ENCODE assay signal across 8 cellular contexts in the genomic region with DNA sequence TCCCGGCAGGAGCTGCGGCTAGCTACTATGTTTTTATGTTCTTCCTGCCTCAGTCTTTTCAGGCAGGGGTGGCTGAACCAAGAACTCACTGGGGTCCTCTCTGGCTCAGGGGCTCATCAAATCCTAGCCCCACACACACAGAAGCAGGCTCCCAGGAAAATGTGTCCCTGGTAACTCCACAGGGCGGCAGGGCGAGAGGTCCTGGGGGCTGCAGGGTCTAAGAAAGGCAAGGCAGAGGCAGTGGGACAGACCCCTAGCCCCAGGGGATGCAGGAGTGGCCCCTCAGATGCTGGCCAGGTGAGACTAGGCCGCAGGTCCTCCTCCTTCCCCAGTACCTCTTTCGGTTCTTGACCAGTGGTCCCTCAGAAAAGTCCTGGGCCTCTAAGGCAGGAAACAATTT. TPM values are rescaled to one million over a fixed set of nuclear protein-coding genes. Genes with fewer than 3 reads are reported as not detected.
DNase-seq lines count a peak whose midpoint lies in the region; ATAC-seq and TF ChIP-seq lines count a peak whose summit lies in the region.

No MANE protein-coding gene starts in this region.

- peaks cover 15 to 16% of the 10 kb centered on the region in 2 donors for H3K36me3 Mint-ChIP-seq in activated T-cell treated with anti-CD3 and anti-CD28 coated beads, Interleukin-2, amount 50 U/mL, for 72 hours (ENCODE audit: insufficient read depth in 2 of 2)
- H3K36me3 Mint-ChIP-seq in activated T-cell treated with anti-CD3 and anti-CD28 coated beads, Interleukin-2, amount 50 U/mL, for 4 hours (ENCODE audit: insufficient read depth): peaks cover 34% of the 10 kb centered on the region
- peaks cover 31% of the 10 kb centered on the region for H3K36me3 Mint-ChIP-seq in activated CD4-positive, alpha-beta memory T cell treated with anti-CD3 and anti-CD28 coated beads for 36 hours
- peaks cover 20% of the 10 kb centered on the region for H3K36me3 Mint-ChIP-seq in mesothelial cell of epicardium

- POLR2A ChIA-PET in activated CD4-positive, alpha-beta memory T cell treated with anti-CD3 and anti-CD28 coated beads for 36 hours (lab: Charles Lee): no interaction called here

- CTCF ChIA-PET in activated CD4-positive, alpha-beta memory T cell treated with anti-CD3 and anti-CD28 coated beads for 36 hours (lab: Charles Lee): interaction anchor here (0.6 kb wide), 1 partner anchor 46 kb away, joined by 3 read pairs; no protein-coding TSS in a partner anchor

- H3K27ac Mint-ChIP-seq in activated T-cell treated with anti-CD3 and anti-CD28 coated beads, Interleukin-2, amount 50 U/mL, for 72 hours: peak overlapping the region; percentile 38
- peak overlapping the region; percentile 8 for H3K27ac Mint-ChIP-seq in activated CD4-positive, alpha-beta memory T cell treated with anti-CD3 and anti-CD28 coated beads for 36 hours
- no peak overlapping the region for H3K27ac Mint-ChIP-seq in mesothelial cell of epicardium

- no peaks in the 10 kb centered on the region for H3K9me3 ChIP-seq in thymus (ENCODE audit: control insufficient read depth)

- no peak for TF ChIP-seq CTCF in mesothelial cell of epicardium (IDR thresholded peaks at IDR 0.05; ENCODE audit: unreplicated experiment)

- peaks cover 58% of the 10 kb centered on the region for H3K36me3 ChIP-seq in thymus (ENCODE audit: control insufficient read depth, insufficient read depth)

- H3K4me1 ChIP-seq in thymus (ENCODE audit: control insufficient read depth, insufficient read depth, low read length): peaks cover 13% of the 10 kb centered on the region

- 56% methylated on average over 6 of the region's 6 CpGs for WGBS in thymus

- H3K4me3 ChIP-seq in thymus (ENCODE audit: low read length): no peak overlapping the region

- no peaks in the 10 kb centered on the region for H3K27me3 Mint-ChIP-seq in activated T-cell treated with anti-CD3 and anti-CD28 coated beads, Interleukin-2, amount 50 U/mL, for 72 hours (ENCODE audit: low read depth)
- no peaks in the 10 kb centered on the region for H3K27me3 Mint-ChIP-seq in activated T-cell treated with anti-CD3 and anti-CD28 coated beads, Interleukin-2, amount 50 U/mL, for 4 hours (ENCODE audit: low read depth)
- no peaks in the 10 kb centered on the region for H3K27me3 Mint-ChIP-seq in activated CD4-positive, alpha-beta memory T cell treated with anti-CD3 and anti-CD28 coated beads for 36 hours
- H3K27me3 Mint-ChIP-seq in mesothelial cell of epicardium (ENCODE audit: low read depth): no peaks in the 10 kb centered on the region

- peak overlapping the region; percentile 39 for H3K27ac ChIP-seq in layer of hippocampus (ENCODE audit: low read depth, low read length)
- peak overlapping the region; percentile 82 for H3K27ac ChIP-seq in thymus (ENCODE audit: low read depth)

- DNase-seq in activated T-cell treated with anti-CD3 and anti-CD28 coated beads, Interleukin-2, amount 50 U/mL, for 72 hours: no peak
- no peak for DNase-seq in activated T-cell treated with anti-CD3 and anti-CD28 coated beads, Interleukin-2, amount 50 U/mL, for 4 hours
- DNase-seq in activated CD4-positive, alpha-beta memory T cell treated with anti-CD3 and anti-CD28 coated beads for 36 hours: no peak
- DNase-seq in MV-4-11 (lab: John Stamatoyannopoulos, UW) (no peak), mesothelial cell of epicardium (ENCODE audit: low spot score in 2 of 2, unreplicated experiment in 2 of 2) (no peak)

- H3K4me1 Mint-ChIP-seq in activated T-cell treated with anti-CD3 and anti-CD28 coated beads, Interleukin-2, amount 50 U/mL, for 72 hours (ENCODE audit: low read depth): peaks cover 38% of the 10 kb centered on the region
- peaks cover 64% of the 10 kb centered on the region for H3K4me1 Mint-ChIP-seq in activated T-cell treated with anti-CD3 and anti-CD28 coated beads, Interleukin-2, amount 50 U/mL, for 4 hours (ENCODE audit: low read depth)
- H3K4me1 Mint-ChIP-seq in activated CD4-positive, alpha-beta memory T cell treated with anti-CD3 and anti-CD28 coated beads for 36 hours (ENCODE audit: low read depth): peaks cover 44% of the 10 kb centered on the region
- H3K4me1 Mint-ChIP-seq in mesothelial cell of epicardium: peaks cover 9% of the 10 kb centered on the region

- no peak overlapping the region for H3K4me3 Mint-ChIP-seq in activated T-cell treated with anti-CD3 and anti-CD28 coated beads, Interleukin-2, amount 50 U/mL, for 72 hours
- H3K4me3 Mint-ChIP-seq in activated T-cell treated with anti-CD3 and anti-CD28 coated beads, Interleukin-2, amount 50 U/mL, for 4 hours: no peak overlapping the region
- no peak overlapping the region for H3K4me3 Mint-ChIP-seq in activated CD4-positive, alpha-beta memory T cell treated with anti-CD3 and anti-CD28 coated beads for 36 hours
- no peak overlapping the region for H3K4me3 Mint-ChIP-seq in mesothelial cell of epicardium

- ATAC-seq in activated T-cell treated with anti-CD3 and anti-CD28 coated beads, Interleukin-2, amount 50 U/mL, for 72 hours (replicated peaks in 1 of 2): no peak
- no peak for ATAC-seq in activated T-cell treated with anti-CD3 and anti-CD28 coated beads, Interleukin-2, amount 50 U/mL, for 4 hours
- ATAC-seq in HG03045 (IDR thresholded peaks at IDR 0.05; ENCODE audit: unreplicated experiment): no peak

- H3K9me3 Mint-ChIP-seq in activated T-cell treated with anti-CD3 and anti-CD28 coated beads, Interleukin-2, amount 50 U/mL, for 72 hours: no peaks in the 10 kb centered on the region
- H3K9me3 Mint-ChIP-seq in activated T-cell treated with anti-CD3 and anti-CD28 coated beads, Interleukin-2, amount 50 U/mL, for 4 hours: peaks cover 10% of the 10 kb centered on the region
- H3K9me3 Mint-ChIP-seq in activated CD4-positive, alpha-beta memory T cell treated with anti-CD3 and anti-CD28 coated beads for 36 hours: peaks cover 3% of the 10 kb centered on the region
- H3K9me3 Mint-ChIP-seq in mesothelial cell of epicardium: peaks cover 11% of the 10 kb centered on the region

- H3K27me3 ChIP-seq in layer of hippocampus (ENCODE audit: control insufficient read depth, insufficient read depth, low read length) (no peaks in the 10 kb centered on the region), thymus (ENCODE audit: control insufficient read depth, insufficient read depth) (no peaks in the 10 kb centered on the region)

- intact Hi-C loops in activated CD4-positive, alpha-beta memory T cell treated with anti-CD3 and anti-CD28 coated beads for 36 hours (cut with micrococcal nuclease): loop anchor here (10.0 kb wide), 1 partner anchor 48 kb away; a partner anchor contains a TSS

RNA-seq across cellular contexts. Expression of a gene that starts 48.9 kb away (rescaled TPM):
- total RNA-seq in activated T-cell treated with anti-CD3 and anti-CD28 coated beads, Interleukin-2, amount 50 U/mL, for 72 hours: not detected
- not detected for total RNA-seq in activated T-cell treated with anti-CD3 and anti-CD28 coated beads, Interleukin-2, amount 50 U/mL, for 4 hours
- not detected for total RNA-seq in activated CD4-positive, alpha-beta memory T cell treated with anti-CD3 and anti-CD28 coated beads for 36 hours
- 6.9 TPM for polyA plus RNA-seq in thymus
- total RNA-seq in mesothelial cell of epicardium: 34.3 to 38.0 TPM (median 36.4 TPM) in 3 replicates

RNA-seq across cellular contexts. Expression of a gene that starts 50.1 kb away (rescaled TPM):
- 10 to 100 TPM; 54.7 to 56.2 TPM for total RNA-seq in activated T-cell treated with anti-CD3 and anti-CD28 coated beads, Interleukin-2, amount 50 U/mL, for 72 hours
- total RNA-seq in activated T-cell treated with anti-CD3 and anti-CD28 coated beads, Interleukin-2, amount 50 U/mL, for 4 hours: 10 to 100 TPM; 75.9 to 77.6 (median 76.5) TPM
- 10 to 100 TPM; 44.3 to 49.9 TPM for total RNA-seq in activated CD4-positive, alpha-beta memory T cell treated with anti-CD3 and anti-CD28 coated beads for 36 hours
- 83.9 TPM for polyA plus RNA-seq in thymus
- 49.7 to 52.4 TPM (median 50.5 TPM) in 3 replicates for total RNA-seq in mesothelial cell of epicardium

RNA-seq across cellular contexts. Expression of a gene that starts 53.0 kb away (rescaled TPM):
- 10 to 100 TPM; 84.0 to 87.4 TPM for total RNA-seq in activated T-cell treated with anti-CD3 and anti-CD28 coated beads, Interleukin-2, amount 50 U/mL, for 72 hours
- 10 to 100 TPM; 75.5 to 86.9 (median 80.7) TPM for total RNA-seq in activated T-cell treated with anti-CD3 and anti-CD28 coated beads, Interleukin-2, amount 50 U/mL, for 4 hours
- total RNA-seq in activated CD4-positive, alpha-beta memory T cell treated with anti-CD3 and anti-CD28 coated beads for 36 hours: 100 to 1,000 TPM; 114 to 117 TPM
- 83.6 TPM for polyA plus RNA-seq in thymus
- 83.5 to 86.9 TPM (median 84.2 TPM) in 3 replicates for total RNA-seq in mesothelial cell of epicardium

Comparison
In these comparisons a context has a peak if more than half of its experiments do, and no peak if none do; other contexts are left out.
1. RNA of a gene that starts 48.9 kb away (total RNA-seq): 34.3 to 38.0 TPM in mesothelial cell of epicardium; not detected in activated T-cell treated with anti-CD3 and anti-CD28 coated beads, Interleukin-2, amount 50 U/mL, for 72 hours, not detected in activated T-cell treated with anti-CD3 and anti-CD28 coated beads, Interleukin-2, amount 50 U/mL, for 4 hours and not detected in activated CD4-positive, alpha-beta memory T cell treated with anti-CD3 and anti-CD28 coated beads for 36 hours; every median in the first group is over 10 times any median in the second.